1 cellular context compared by ENCODE assay signal in the genomic region with DNA sequence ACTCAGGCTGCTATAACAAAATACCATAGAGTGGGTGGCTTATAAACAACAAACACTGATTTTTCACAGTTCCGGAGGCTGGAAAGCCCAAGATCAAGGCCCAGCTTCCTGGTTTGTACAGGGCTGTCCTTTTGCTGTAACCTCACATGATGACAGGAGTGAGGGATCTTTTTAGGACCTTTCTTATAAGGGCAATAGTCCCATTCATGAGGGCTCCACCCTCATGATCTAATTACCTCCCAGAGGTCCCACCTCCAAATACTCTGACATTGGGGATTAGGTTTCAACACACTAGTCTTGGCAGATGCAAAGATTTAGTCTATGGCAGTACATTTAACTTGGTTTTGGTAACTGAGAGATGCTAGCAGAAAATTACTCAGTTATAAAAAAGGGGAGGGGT.
TF ChIP-seq lines count a peak whose summit lies in the region.

No MANE protein-coding gene starts in this region.

TF ChIP-seq in K562, 482 proteins besides CTCF, POLR2A, EP300 and RAD21 (continued from another document):
- TF ChIP-seq CCNT2 (IDR thresholded peaks at IDR 0.05; ENCODE audit: borderline replicate concordance, extremely low read depth, insufficient read length, low read depth, low read length) = no peak
- TF ChIP-seq SIRT6 (IDR thresholded peaks at IDR 0.05; ENCODE audit: low read depth, low read length) = no peak
